ENCODE assay signal across 25 cellular contexts in genomic region chr9:3455712-3456111, GRCh38.
"Had no signal": no experiment of that assay in that cellular context is flagged by ENCODE, and none has a peak within 500 bp of the region (broad histone marks: within the 10 kb centered on the region; RNA-seq: fewer than 3 reads in every experiment).

No MANE protein-coding gene starts in this region.

- H3K4me1 ChIP-seq: breast epithelium had no signal

- H3K9me3 ChIP-seq: breast epithelium, MG63 had no signal

- ATAC-seq: activated CD4-positive, CD25-positive, alpha-beta regulatory T cell treated with anti-CD3 and anti-CD28 coated beads, Interleukin-2, amount 50 U/mL, for 24 hours; activated CD8-positive, alpha-beta T cell treated with anti-CD3 and anti-CD28 coated beads for 36 hours; activated T-cell treated with anti-CD3 and anti-CD28 coated beads, Interleukin-2, amount 50 U/mL, for 72 hours; PC-3 had no signal

- H3K36me3 ChIP-seq: breast epithelium, MG63 had no signal

- H3K27me3 ChIP-seq: breast epithelium, MG63 had no signal

- DNase-seq: activated CD4-positive, alpha-beta T cell treated with anti-CD3 and anti-CD28 coated beads for 4 hours; activated CD8-positive, alpha-beta memory T cell treated with anti-CD3 and anti-CD28 coated beads, Interleukin-2, amount 50 U/mL, for 4 hours; activated CD8-positive, alpha-beta T cell treated with anti-CD3 and anti-CD28 coated beads for 36 hours; activated gamma-delta T cell treated with Interleukin-2 at 50 U/mL for 16 hours; activated T-cell treated with anti-CD3 and anti-CD28 coated beads, Interleukin-2, amount 50 U/mL, for 72 hours; aorta; caudate nucleus; MG63; NCI-H1105 treated with DMSO at 0.1 percent for 48 hours; NCI-H1436 treated with DMSO at 0.1 percent for 48 hours; NCI-H187; NCI-H2081; NCI-H510A treated with DMSO at 0.1 percent for 48 hours; NCI-H69; PC-3; T-helper 1 cell had no signal

- FAIRE-seq: RCC 7860, TTC549 had no signal

- H3K4me2 ChIP-seq: KMS-11 had no signal

- H3K27me3 Mint-ChIP-seq: activated CD8-positive, alpha-beta T cell treated with anti-CD3 and anti-CD28 coated beads for 36 hours; activated naive CD4-positive, alpha-beta T cell treated with anti-CD3 and anti-CD28 coated beads, Interleukin-2, amount 50 U/mL, for 24 hours had no signal

- H3K4me3 Mint-ChIP-seq: activated CD8-positive, alpha-beta T cell treated with anti-CD3 and anti-CD28 coated beads for 36 hours; activated naive CD4-positive, alpha-beta T cell treated with anti-CD3 and anti-CD28 coated beads, Interleukin-2, amount 50 U/mL, for 24 hours; activated T-cell treated with anti-CD3 and anti-CD28 coated beads, Interleukin-2, amount 50 U/mL, for 72 hours; T-helper 2 cell treated with Interferon-gamma antibody and Interleukin-4, amounts not matched to agents 5 μg/mL and 100 μg/mL, for 36 hours had no signal

- H3K27ac Mint-ChIP-seq: activated CD8-positive, alpha-beta T cell treated with anti-CD3 and anti-CD28 coated beads for 36 hours; activated naive CD4-positive, alpha-beta T cell treated with anti-CD3 and anti-CD28 coated beads, Interleukin-2, amount 50 U/mL, for 24 hours; activated T-cell treated with anti-CD3 and anti-CD28 coated beads, Interleukin-2, amount 50 U/mL, for 72 hours; activated T-helper 2 cell treated with anti-CD3 and anti-CD28 coated beads, Interferon-gamma antibody, Interleukin-2, Interleukin-4, amounts not matched to agents 10 μg/mL and 5 μg/mL and 100 μg/mL, durations not matched to agents 14 hours and 24 hours and 36 hours; T-helper 2 cell treated with Interferon-gamma antibody and Interleukin-4, amounts not matched to agents 5 μg/mL and 100 μg/mL, for 36 hours had no signal

- H3K27ac ChIP-seq: breast epithelium, KMS-11, SK-N-MC had no signal

- H3K9ac ChIP-seq: KMS-11 had no signal

- H3K9me3 Mint-ChIP-seq: activated CD8-positive, alpha-beta T cell treated with anti-CD3 and anti-CD28 coated beads for 36 hours; activated naive CD4-positive, alpha-beta T cell treated with anti-CD3 and anti-CD28 coated beads, Interleukin-2, amount 50 U/mL, for 24 hours; activated T-cell treated with anti-CD3 and anti-CD28 coated beads, Interleukin-2, amount 50 U/mL, for 72 hours; activated T-helper 2 cell treated with anti-CD3 and anti-CD28 coated beads, Interferon-gamma antibody, Interleukin-2, Interleukin-4, amounts not matched to agents 10 μg/mL and 5 μg/mL and 100 μg/mL, durations not matched to agents 14 hours and 24 hours and 36 hours; T-helper 2 cell treated with Interferon-gamma antibody and Interleukin-4, amounts not matched to agents 5 μg/mL and 100 μg/mL, for 36 hours had no signal

- H3K4me3 ChIP-seq: breast epithelium, MG63, SK-N-MC had no signal
